10 cellular contexts compared by ENCODE assay signal in the genomic region with DNA sequence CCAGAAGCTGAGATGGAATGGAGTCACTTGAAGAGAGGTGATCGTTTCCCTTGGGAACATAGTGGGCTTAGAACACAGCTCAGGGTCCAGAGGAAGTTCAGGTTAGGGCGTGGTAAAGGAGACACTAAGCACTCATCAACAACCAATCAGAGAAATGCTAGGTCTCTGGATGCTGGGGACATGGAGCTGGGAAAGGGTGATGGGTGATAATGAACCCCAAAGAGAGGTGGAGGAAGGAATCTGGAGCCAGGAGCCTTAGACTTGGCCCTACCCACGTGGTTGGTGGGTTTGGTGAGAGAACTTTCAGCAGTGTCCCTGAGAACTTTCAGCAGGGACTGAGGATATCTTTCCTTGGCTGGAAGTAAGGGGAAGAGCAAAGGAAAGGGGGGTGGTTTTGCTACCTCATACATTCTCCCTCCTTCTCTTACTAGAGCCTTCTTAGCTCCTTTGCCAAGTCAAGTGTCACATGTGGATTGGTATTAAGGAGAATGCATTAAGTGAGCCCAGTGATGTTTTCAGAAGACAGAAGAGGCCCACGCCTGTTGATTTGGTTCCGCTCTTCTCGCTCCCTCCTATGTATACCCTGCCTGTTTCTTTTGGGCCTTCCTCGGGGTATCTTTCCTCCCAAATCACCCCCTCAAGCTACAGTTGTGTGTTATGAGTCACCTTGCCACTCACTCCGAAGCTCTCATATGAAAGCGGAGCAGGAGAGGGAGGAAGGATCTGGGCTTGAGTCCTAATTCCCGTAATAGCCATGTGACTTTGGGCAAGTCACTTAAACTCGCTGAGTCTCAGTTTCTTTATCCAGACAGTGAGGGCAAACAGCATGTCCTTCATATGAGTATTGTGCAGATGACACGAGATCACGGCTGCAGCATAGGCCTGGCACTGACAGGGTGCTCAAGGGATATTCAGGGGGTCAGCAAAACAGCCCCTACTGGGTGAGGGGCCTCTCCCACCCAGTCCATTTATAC.
DNase-seq lines count a peak whose midpoint lies in the region; ATAC-seq, FAIRE-seq and TF ChIP-seq lines count a peak whose summit lies in the region.
"Had no signal": no experiment of that assay in that cellular context is flagged by ENCODE, and none has a peak within 500 bp of the region (broad histone marks: within the 10 kb centered on the region; RNA-seq: fewer than 3 reads in every experiment).

No MANE protein-coding gene starts in this region.

- H3K9me3 Mint-ChIP-seq in CD14-positive monocyte (peaks cover 0 to 6% (median 3%) of the 10 kb centered on the region in 7 donors), neural progenitor cell (no peaks in the 10 kb centered on the region)

- H3F3A ChIP-seq in neural progenitor cell (ENCODE audit: low read depth) = no peaks in the 10 kb centered on the region

- H3K4me2 ChIP-seq in endothelial cell of umbilical vein (ENCODE audit: insufficient read depth, low read length) = no peak overlapping the region
- no peak overlapping the region for H3K4me2 ChIP-seq in neural progenitor cell

- H4K20me1 ChIP-seq in endothelial cell of umbilical vein (replicated peaks; ENCODE audit: control insufficient read depth, extremely low read depth, insufficient read depth, low read length) (no peaks in the 10 kb centered on the region), neural progenitor cell (ENCODE audit: low read depth) (no peaks in the 10 kb centered on the region)

- H3K36me3 ChIP-seq in endothelial cell of umbilical vein (ENCODE audit: control insufficient read depth in 2 of 2, extremely low read depth in 1 of 2, insufficient read depth in 2 of 2, low read length in 2 of 2) = peaks cover 0 to 4% of the 10 kb centered on the region in 2 experiments
- no peaks in the 10 kb centered on the region for H3K36me3 ChIP-seq in neural progenitor cell

- H3K36me3 Mint-ChIP-seq in CD14-positive monocyte (peaks cover 29 to 35% of the 10 kb centered on the region in 2 donors), T-helper 17 cell (ENCODE audit: low read depth) (peaks cover 3% of the 10 kb centered on the region), neural progenitor cell (peaks cover 7% of the 10 kb centered on the region)

- BruUV-seq in endothelial cell of umbilical vein (replicated peaks; lab: Mats Ljungman, UMichigan) = no TSS peak

- no peaks in the 10 kb centered on the region for H3K27me3 ChIP-seq in endothelial cell of umbilical vein (ENCODE audit: control insufficient read depth in 2 of 2, insufficient read depth in 2 of 2, low read length in 2 of 2)
- peaks cover 7% of the 10 kb centered on the region for H3K27me3 ChIP-seq in neural progenitor cell

- CTCF ChIA-PET in endothelial cell of umbilical vein (lab: Charles Lee) = interaction anchor here (0.6 to 3.1 kb wide), 6 partner anchors 14 to 63 kb away, joined by 3 to 18 read pairs (median 4); a partner anchor contains a TSS

- H3K79me2 ChIP-seq in endothelial cell of umbilical vein (ENCODE audit: control insufficient read depth, insufficient read depth, low read length) = peaks cover 14% of the 10 kb centered on the region
- H3K79me2 ChIP-seq in neural progenitor cell (ENCODE audit: low read depth) = no peaks in the 10 kb centered on the region

- no peak for TF ChIP-seq POLR2A in endothelial cell of umbilical vein (IDR thresholded peaks at IDR 0.05; ENCODE audit: low read depth, low read length)

- H3K4me1 ChIP-seq in endothelial cell of umbilical vein (ENCODE audit: control insufficient read depth, extremely low read depth, insufficient read depth, low read length) (peaks cover 20% of the 10 kb centered on the region), neural progenitor cell (peaks cover 10% of the 10 kb centered on the region)

- H3K27me3 Mint-ChIP-seq in CD14-positive monocyte (ENCODE audit: low read depth in 3 of 3) (peaks cover 0 to 22% (median 0%) of the 10 kb centered on the region in 3 donors), T-helper 17 cell (no peaks in the 10 kb centered on the region), neural progenitor cell (ENCODE audit: insufficient read depth, low read depth) (peaks cover 5% of the 10 kb centered on the region)

- DNase-seq in CD14-positive monocyte (ENCODE audit: low spot score) (no peak), T-helper 17 cell (peak in 2 of 3 donors; percentile 31 to 32), endothelial cell of umbilical vein (ENCODE audit: low read depth, low spot score) (no peak), neural progenitor cell (ENCODE audit: low spot score) (no peak), DMS 273 (lab: John Stamatoyannopoulos, UW; ENCODE audit: unreplicated experiment) (no peak), NCI-H2029 (lab: John Stamatoyannopoulos, UW) (no peak)
- DNase-seq: DMS79 treated with DMSO at 0.1 percent for 48 hours had no signal

- intact Hi-C loops in CD14-positive monocyte (cut with micrococcal nuclease) (no loop called here), endothelial cell of umbilical vein (cut with micrococcal nuclease) (loop anchor here (10.0 kb wide), 1 partner anchor 312 kb away; no protein-coding TSS in a partner anchor)

- H3K9me1 ChIP-seq in endothelial cell of umbilical vein (replicated peaks; ENCODE audit: control insufficient read depth, extremely low read depth, insufficient read depth, low read length) = no peaks in the 10 kb centered on the region

- dilution Hi-C loops in endothelial cell of umbilical vein (cut with MboI; ENCODE audit: extremely low pct_ligation_motif_present, low sequenced_read_pairs) = no loop called here

- H3K9me3 ChIP-seq in T-helper 17 cell (ENCODE audit: control insufficient read depth, low read length, poor library complexity, severe bottlenecking) (no peaks in the 10 kb centered on the region), endothelial cell of umbilical vein (replicated peaks; ENCODE audit: control insufficient read depth, insufficient read depth, low read length) (no peaks in the 10 kb centered on the region), neural progenitor cell (ENCODE audit: low read depth) (no peaks in the 10 kb centered on the region)

- H3K27ac ChIP-seq in endothelial cell of umbilical vein (ENCODE audit: insufficient read depth, low read depth, low read length) (no peak overlapping the region), neural progenitor cell (no peak overlapping the region)

- no peak overlapping the region for H3K9ac ChIP-seq in endothelial cell of umbilical vein (replicated peaks; ENCODE audit: extremely low read depth, insufficient read depth, low read length)
- H3K9ac ChIP-seq in neural progenitor cell = no peak overlapping the region

- H3K4me1 Mint-ChIP-seq in CD14-positive monocyte (peaks cover 50% of the 10 kb centered on the region), T-helper 17 cell (peaks cover 44% of the 10 kb centered on the region), neural progenitor cell (peaks cover 24% of the 10 kb centered on the region)

- H3K4me3 ChIP-seq in endothelial cell of umbilical vein (replicated peaks in 1 of 3; ENCODE audit: insufficient read depth in 1 of 3, low read depth in 1 of 3, low read length in 3 of 3) = no peak overlapping the region
- H3K4me3 ChIP-seq in neural progenitor cell = no peak overlapping the region

- H2AFZ ChIP-seq in endothelial cell of umbilical vein (ENCODE audit: low read depth, low read length) (no peak overlapping the region), neural progenitor cell (replicated peaks) (no peak overlapping the region)

- H3K27ac Mint-ChIP-seq in CD14-positive monocyte (peak overlapping the region; percentile 97 to 99 (median 99)), T-helper 17 cell (peak overlapping the region; percentile 96), neural progenitor cell (peak overlapping the region; percentile 16)

- peak; percentile 54 for FAIRE-seq in endothelial cell of umbilical vein (lab: Jason Lieb, UNC)
- FAIRE-seq: islet of Langerhans had no signal

- POLR2A ChIA-PET in endothelial cell of umbilical vein (lab: Charles Lee) = interaction anchor here (0.6 kb wide), 1 partner anchor 40 kb away, joined by 4 read pairs; no protein-coding TSS in a partner anchor

- TF ChIP-seq CTCF in CD14-positive monocyte (IDR thresholded peaks at IDR 0.05) (no peak), endothelial cell of umbilical vein (IDR thresholded peaks at IDR 0.05; ENCODE audit: extremely low read depth in 1 of 2, insufficient read depth in 1 of 2, low read depth in 1 of 2, low read length in 2 of 2) (no peak), neural progenitor cell (IDR thresholded peaks at IDR 0.05) (no peak)

- ATAC-seq in T-helper 17 cell = peak; percentile 35
- no peak for ATAC-seq in HG03135 (IDR thresholded peaks at IDR 0.05; ENCODE audit: unreplicated experiment)
- ATAC-seq in HG02840 (IDR thresholded peaks at IDR 0.05; ENCODE audit: low FRiP score, unreplicated experiment) = no peak

- peak overlapping the region; percentile 54 to 65 for H3K4me3 Mint-ChIP-seq in CD14-positive monocyte
- H3K4me3 Mint-ChIP-seq in T-helper 17 cell = peak overlapping the region; percentile 93
- H3K4me3 Mint-ChIP-seq in neural progenitor cell = no peak overlapping the region

TF ChIP-seq in endothelial cell of umbilical vein, 7 proteins besides CTCF, POLR2A, EP300 and RAD21:
- TF ChIP-seq, protein P1, sequence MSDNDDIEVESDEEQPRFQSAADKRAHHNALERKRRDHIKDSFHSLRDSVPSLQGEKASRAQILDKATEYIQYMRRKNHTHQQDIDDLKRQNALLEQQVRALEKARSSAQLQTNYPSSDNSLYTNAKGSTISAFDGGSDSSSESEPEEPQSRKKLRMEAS (IDR thresholded peaks at IDR 0.05; ENCODE audit: insufficient read depth, insufficient read length) = no peak
- TF ChIP-seq EZH2 (IDR thresholded peaks at IDR 0.05; ENCODE audit: borderline replicate concordance, low read depth, low read length, severe bottlenecking) (no peak), POLR2AphosphoS5 (IDR thresholded peaks at IDR 0.05; ENCODE audit: insufficient read depth, low read depth, low read length) (no peak), JUN (IDR thresholded peaks at IDR 0.05; ENCODE audit: borderline replicate concordance, insufficient read depth, insufficient read length, low read depth) (no peak)

Comparison
In these comparisons a context has a peak if more than half of its experiments do, and no peak if none do; other contexts are left out.
1. DNase-seq: peak in T-helper 17 cell (2 of 3); none in CD14-positive monocyte (single experiment), endothelial cell of umbilical vein (single experiment), neural progenitor cell (single experiment), DMS 273 (single experiment) and NCI-H2029 (single experiment).
2. H3K27ac Mint-ChIP-seq: peak in every context shown above with its lines; median percentile 99 in CD14-positive monocyte; 96 in T-helper 17 cell; 16 in neural progenitor cell.